18 cellular contexts compared by ENCODE assay signal in the genomic region with DNA sequence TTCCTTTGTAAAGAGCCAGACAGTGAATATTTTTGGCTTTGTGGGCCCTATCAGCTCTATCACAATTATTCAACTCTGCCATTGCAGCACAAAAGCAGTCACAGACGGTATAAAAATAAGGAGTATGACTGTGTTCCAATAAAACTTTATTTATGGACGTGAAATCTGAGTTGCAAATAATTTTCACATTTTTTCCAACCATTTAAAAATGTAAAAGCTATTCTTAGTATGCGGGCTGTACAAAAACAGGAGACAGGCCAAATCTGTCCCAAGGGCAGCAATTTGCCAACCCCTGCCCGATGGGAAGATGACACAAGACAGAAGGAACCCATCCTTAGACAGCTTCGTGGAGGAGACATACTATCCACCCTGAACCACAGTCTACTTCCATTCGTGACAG. TPM values are rescaled to one million over a fixed set of nuclear protein-coding genes. Genes with fewer than 3 reads are reported as not detected.
DNase-seq lines count a peak whose midpoint lies in the region; ATAC-seq and TF ChIP-seq lines count a peak whose summit lies in the region.
"Had no signal": no experiment of that assay in that cellular context is flagged by ENCODE, and none has a peak within 500 bp of the region (broad histone marks: within the 10 kb centered on the region; RNA-seq: fewer than 3 reads in every experiment).

No MANE protein-coding gene starts in this region.

- H3K36me3 ChIP-seq in GM23248 (ENCODE audit: low read depth): no peaks in the 10 kb centered on the region
- no peaks in the 10 kb centered on the region for H3K36me3 ChIP-seq in osteoblast (ENCODE audit: insufficient read depth, low read length)
- no peaks in the 10 kb centered on the region for H3K36me3 ChIP-seq in right lobe of liver

- DNase-seq in AG10803 (ENCODE audit: low read depth) (peak; percentile 55), GM23248 (peak; percentile 18), osteoblast (ENCODE audit: insufficient read length, low spot score, missing footprints) (no peak), NCI-H1092 treated with DMSO at 0.1 percent for 48 hours (lab: John Stamatoyannopoulos, UW) (no peak), ACHN (no peak), cardiac septum (ENCODE audit: low spot score) (no peak), right lobe of liver (no peak)
- DNase-seq: CD4-positive, alpha-beta T cell; HCEC 1CT; NCI-H1436 treated with DMSO at 0.1 percent for 48 hours; NCI-H2081; NCI-H524; SHP77; SK-N-SH had no signal

- H4K20me1 ChIP-seq in GM23248 (ENCODE audit: insufficient read depth) (no peaks in the 10 kb centered on the region), osteoblast (ENCODE audit: insufficient read depth, low read length) (peaks cover 3% of the 10 kb centered on the region)

- H3K4me1 ChIP-seq in GM23248 (ENCODE audit: insufficient read depth) (peaks cover 53% of the 10 kb centered on the region), osteoblast (ENCODE audit: insufficient read depth, low read length) (peaks cover 48% of the 10 kb centered on the region), right lobe of liver (peaks cover 0 to 24% (median 11%) of the 10 kb centered on the region in 4 donors)

- H3K4me1 Mint-ChIP-seq in activated T-helper 17 cell treated with anti-CD3 and anti-CD28 coated beads, Interleukin-2, amount 50 U/mL, for 72 hours: peaks cover 51% of the 10 kb centered on the region

- H3F3A ChIP-seq in GM23248 (ENCODE audit: insufficient read depth): peaks cover 41% of the 10 kb centered on the region

- intact Hi-C loops in cardiac septum (cut with DNase I) (no loop called here), right lobe of liver (cut with DNase I) (no loop called here)

- 69% methylated on average over 6 of the region's 6 CpGs for WGBS in GM23248 (ENCODE audit: low coverage in 1 of 2, low lambda C conversion rate in 2 of 2, missing lambda C conversion rate in 2 of 2), 2 experiments
- WGBS in right lobe of liver (ENCODE audit: insufficient coverage, low coverage, low lambda C conversion rate, missing lambda C conversion rate): 86% methylated on average over 6 of the region's 6 CpGs

- no peaks in the 10 kb centered on the region for H3K9me3 Mint-ChIP-seq in activated T-helper 17 cell treated with anti-CD3 and anti-CD28 coated beads, Interleukin-2, amount 50 U/mL, for 72 hours
- H3K9me3 Mint-ChIP-seq: CD4-positive, alpha-beta T cell had no signal

- H3K27ac ChIP-seq in GM23248 (no peak overlapping the region), osteoblast (ENCODE audit: low read depth, low read length) (peak overlapping the region; percentile 40), right lobe of liver (no peak overlapping the region)
- H3K27ac ChIP-seq: A549 had no signal

- H3K9me3 ChIP-seq in GM23248 (ENCODE audit: low read depth) (no peaks in the 10 kb centered on the region), osteoblast (ENCODE audit: low read depth, low read length) (no peaks in the 10 kb centered on the region), right lobe of liver (no peaks in the 10 kb centered on the region)
- H3K9me3 ChIP-seq: A549, SK-N-SH had no signal

- TF ChIP-seq CTCF in AG10803 (conservative IDR thresholded peaks at IDR 0.05; ENCODE audit: low read length): no peak
- TF ChIP-seq CTCF in osteoblast (IDR thresholded peaks at IDR 0.05; ENCODE audit: extremely low read depth, low read depth, low read length): no peak
- TF ChIP-seq CTCF in right lobe of liver (IDR thresholded peaks at IDR 0.05): no peak

- H3K27ac Mint-ChIP-seq in activated T-helper 17 cell treated with anti-CD3 and anti-CD28 coated beads, Interleukin-2, amount 50 U/mL, for 72 hours: peak overlapping the region; percentile 6
- H3K27ac Mint-ChIP-seq: CD4-positive, alpha-beta T cell had no signal

- no peaks in the 10 kb centered on the region for H3K27me3 ChIP-seq in GM23248 (replicated peaks; ENCODE audit: insufficient read depth)
- no peaks in the 10 kb centered on the region for H3K27me3 ChIP-seq in osteoblast (ENCODE audit: insufficient read depth, low read length)
- H3K27me3 ChIP-seq in right lobe of liver: no peaks in the 10 kb centered on the region

- peaks cover 3% of the 10 kb centered on the region; the same call in 1 of the 2 replicates for H3K9me2 ChIP-seq in GM23248 (ENCODE audit: insufficient read depth)
- H3K9me2 ChIP-seq: SK-N-SH had no signal

- H3K36me3 Mint-ChIP-seq in activated T-helper 17 cell treated with anti-CD3 and anti-CD28 coated beads, Interleukin-2, amount 50 U/mL, for 72 hours (ENCODE audit: low read depth): peaks cover 9% of the 10 kb centered on the region

- in situ Hi-C loops in GM23248 (cut with MboI): no loop called here
- in situ Hi-C loops in ACHN (cut with HindIII; ENCODE audit: low pct_ligation_motif_present, low pct_unique_long_range_greater_than_20kb, low sequenced_read_pairs): no loop called here

- no peak overlapping the region for H3K4me3 Mint-ChIP-seq in activated T-helper 17 cell treated with anti-CD3 and anti-CD28 coated beads, Interleukin-2, amount 50 U/mL, for 72 hours
- H3K4me3 Mint-ChIP-seq: CD4-positive, alpha-beta T cell had no signal

- H3K4me3 ChIP-seq in AG10803 (ENCODE audit: low read length) (no peak overlapping the region), GM23248 (no peak overlapping the region), osteoblast (ENCODE audit: insufficient read depth, low read length) (no peak overlapping the region), right lobe of liver (no peak overlapping the region)
- H3K4me3 ChIP-seq: A549, K562 had no signal

- H3K79me2 ChIP-seq in GM23248 (ENCODE audit: insufficient read depth) (peaks cover 75% of the 10 kb centered on the region), osteoblast (ENCODE audit: insufficient read depth, low read length) (peaks cover 30% of the 10 kb centered on the region)

- no peak for ATAC-seq in activated T-helper 17 cell treated with anti-CD3 and anti-CD28 coated beads, Interleukin-2, amount 50 U/mL, for 72 hours (replicated peaks)
- no peak for ATAC-seq in right lobe of liver
- ATAC-seq: A549, K562 had no signal

- TF ChIP-seq POLR2A in right lobe of liver (IDR thresholded peaks at IDR 0.05): no peak

- H3K27me3 Mint-ChIP-seq in activated T-helper 17 cell treated with anti-CD3 and anti-CD28 coated beads, Interleukin-2, amount 50 U/mL, for 72 hours: no peaks in the 10 kb centered on the region
- H3K27me3 Mint-ChIP-seq: CD4-positive, alpha-beta T cell had no signal

- H2AFZ ChIP-seq in GM23248 (no peak overlapping the region), osteoblast (ENCODE audit: low read length) (no peak overlapping the region)

- H3K4me2 ChIP-seq in GM23248 (ENCODE audit: unreplicated experiment): peak overlapping the region; percentile 7
- peak overlapping the region; percentile 41 for H3K4me2 ChIP-seq in osteoblast (ENCODE audit: insufficient read depth, low read length)
- H3K4me2 ChIP-seq: A549, SK-N-SH had no signal

- H3K9ac ChIP-seq in GM23248: no peak overlapping the region
- H3K9ac ChIP-seq: SK-N-SH had no signal

RNA-seq across cellular contexts. Expression of a gene that starts 23.3 kb away (rescaled TPM):
- total RNA-seq in GM23248 (2014; rRNA removed; shearing (Covaris generic)): 11.8 and 13.8 TPM in 2 replicates
- 19.6 and 19.8 TPM in 2 replicates for polyA plus RNA-seq in GM23248 (2016; fragmentation: Nextera tagmentation; extraction: Ambion mirVana)
- total RNA-seq in activated T-helper 17 cell treated with anti-CD3 and anti-CD28 coated beads, Interleukin-2, amount 50 U/mL, for 72 hours: 1 to 10 TPM; 5.6 to 5.7 TPM
- total RNA-seq in osteoblast (14.4 and 15.9 TPM in 2 replicates), cardiac septum (42.5 TPM), right lobe of liver (10 to 100 TPM in 1 of 6 experiments, 1 to 10 TPM in 5; 4.8 to 20.9 (median 6.9) TPM)
- total RNA-seq: G401 had no signal

Comparison
In these comparisons a context has a peak if more than half of its experiments do, and no peak if none do; other contexts are left out.
1. DNase-seq: peak in AG10803 (single experiment) and GM23248 (single experiment); none in osteoblast (single experiment), NCI-H1092 treated with DMSO at 0.1 percent for 48 hours (single experiment), ACHN (single experiment), cardiac septum (single experiment) and right lobe of liver (0 of 3).